Comparison of ENCODE assay signal across 10 cellular contexts in the genomic region with DNA sequence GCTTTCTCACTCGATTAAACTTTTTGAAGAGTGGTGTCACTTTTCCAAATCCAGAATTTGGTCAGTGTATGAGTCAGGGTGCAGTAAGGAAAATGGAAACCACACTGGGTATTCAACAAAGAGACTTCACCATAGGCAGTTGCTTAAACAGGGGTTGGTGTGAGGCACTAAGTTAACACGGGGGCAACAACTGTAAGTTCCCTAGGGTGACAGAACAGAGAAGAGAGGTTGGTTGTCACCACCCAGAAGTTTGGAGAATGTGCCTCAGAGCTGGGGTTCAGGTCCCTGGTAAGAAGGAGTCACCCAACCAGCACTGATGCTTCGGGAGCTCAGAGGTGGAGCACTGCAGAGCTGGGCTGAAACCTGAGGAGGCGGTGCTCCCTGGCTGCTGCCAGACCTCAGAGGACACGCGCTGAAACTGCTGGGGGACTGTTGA.
DNase-seq lines count a peak whose midpoint lies in the region; ATAC-seq, FAIRE-seq and TF ChIP-seq lines count a peak whose summit lies in the region.
"Had no signal": no experiment of that assay in that cellular context is flagged by ENCODE, and none has a peak within 500 bp of the region (broad histone marks: within the 10 kb centered on the region; RNA-seq: fewer than 3 reads in every experiment).

No MANE protein-coding gene starts in this region.

- H3K9me3 ChIP-seq in subcutaneous abdominal adipose tissue (ENCODE audit: control insufficient read depth in 5 of 5, low read length in 5 of 5) = no peaks in the 10 kb centered on the region

- no peak overlapping the region for H3K9ac ChIP-seq in subcutaneous abdominal adipose tissue (ENCODE audit: low read length in 5 of 5)

- peak overlapping the region; percentile 51 for H3K27ac ChIP-seq in subcutaneous abdominal adipose tissue (ENCODE audit: low read depth, low read length)

- DNase-seq in activated naive CD4-positive, alpha-beta T cell treated with Interleukin-2 at 50 U/mL for 16 hours = peak; percentile 31
- no peak for DNase-seq in activated naive CD4-positive, alpha-beta T cell (lab: John Stamatoyannopoulos, UW)
- DNase-seq in activated CD4-positive, alpha-beta T cell treated with anti-CD3 and anti-CD28 coated beads, Interleukin-2, amount 50 U/mL, for 48 hours = peak; percentile 53
- DNase-seq in fibroblast of mammary gland (ENCODE audit: low read depth) (peak; percentile 69), lower leg skin (ENCODE audit: low spot score in 2 of 2) (no peak), GM12891 (ENCODE audit: insufficient read length, low spot score) (no peak)
- DNase-seq: NCI-H1105 treated with DMSO at 0.1 percent for 48 hours, NCI-H526 treated with DMSO at 0.1 percent for 48 hours had no signal

- peaks cover 35 to 73% (median 45%) of the 10 kb centered on the region in 5 donors for H3K36me3 ChIP-seq in subcutaneous abdominal adipose tissue (ENCODE audit: control insufficient read depth in 5 of 5, insufficient read depth in 5 of 5, low read length in 5 of 5)

- no peak overlapping the region for H3K4me3 ChIP-seq in fibroblast of mammary gland (ENCODE audit: control insufficient read depth, low read depth, low read length)
- H3K4me3 ChIP-seq in subcutaneous abdominal adipose tissue (ENCODE audit: low read depth in 1 of 5, low read length in 5 of 5) = no peak overlapping the region
- H3K4me3 ChIP-seq in lower leg skin (ENCODE audit: low read depth, poor library complexity, severe bottlenecking) = no peak overlapping the region

- no peak for TF ChIP-seq CTCF in fibroblast of mammary gland (conservative IDR thresholded peaks at IDR 0.05; ENCODE audit: control insufficient read depth, insufficient read depth, low read depth, low read length)
- no peak for TF ChIP-seq CTCF in lower leg skin (IDR thresholded peaks at IDR 0.05)

- no peak for FAIRE-seq in GM12891 (lab: Jason Lieb, UNC)

- intact Hi-C loops in lower leg skin (cut with DNase I; ENCODE audit: low total_unique reads) = no loop called here

- ATAC-seq in GM21786 (IDR thresholded peaks at IDR 0.05; ENCODE audit: unreplicated experiment) = no peak

- WGBS in lower leg skin, 2 donors = 83 to 94% methylated on average over 6 of the region's 6 CpGs

- H3K27me3 ChIP-seq in subcutaneous abdominal adipose tissue (ENCODE audit: control insufficient read depth in 5 of 5, insufficient read depth in 4 of 5, low read length in 5 of 5) = no peaks in the 10 kb centered on the region

- H3K4me1 ChIP-seq in subcutaneous abdominal adipose tissue (ENCODE audit: control insufficient read depth in 5 of 5, insufficient read depth in 5 of 5, low read length in 5 of 5) = peaks cover 0 to 58% (median 38%) of the 10 kb centered on the region in 5 donors

- TF ChIP-seq POLR2A in lower leg skin (IDR thresholded peaks at IDR 0.05) (no peak), GM12891 (IDR thresholded peaks at IDR 0.05; ENCODE audit: low read depth, low read length) (no peak)

TF ChIP-seq in GM12891, 5 proteins besides CTCF, POLR2A, EP300 and RAD21:
- TF ChIP-seq SPI1 (IDR thresholded peaks at IDR 0.05; ENCODE audit: low read depth, low read length) (no peak), POLR2AphosphoS5 (IDR thresholded peaks at IDR 0.05; ENCODE audit: low read depth, low read length) (no peak), PAX5 (IDR thresholded peaks at IDR 0.05; ENCODE audit: insufficient read depth, low read length, severe bottlenecking) (no peak), POU2F2 (IDR thresholded peaks at IDR 0.05; ENCODE audit: low read depth, low read length) (no peak), TAF1 (IDR thresholded peaks at IDR 0.05; ENCODE audit: low read depth, low read length) (no peak)

Comparison
In these comparisons a context has a peak if more than half of its experiments do, and no peak if none do; other contexts are left out.
1. DNase-seq: peak in activated naive CD4-positive, alpha-beta T cell treated with Interleukin-2 at 50 U/mL for 16 hours (single experiment), activated CD4-positive, alpha-beta T cell treated with anti-CD3 and anti-CD28 coated beads, Interleukin-2, amount 50 U/mL, for 48 hours (2 of 2) and fibroblast of mammary gland (single experiment); none in activated naive CD4-positive, alpha-beta T cell (0 of 4), lower leg skin (0 of 2) and GM12891 (single experiment).